2 cellular contexts compared by ENCODE assay signal in genomic region chr10:33055636-33056035, GRCh38.
TF ChIP-seq lines count a peak whose summit lies in the region.

No MANE protein-coding gene starts in this region.

TF ChIP-seq in IMR-90, 13 proteins besides CTCF, POLR2A, EP300 and RAD21:
- TF ChIP-seq CHD1 (IDR thresholded peaks at IDR 0.05; ENCODE audit: low read depth, low read length) (no peak), FOS (IDR thresholded peaks at IDR 0.05; ENCODE audit: low read depth, low read length) (no peak), RFX5 (IDR thresholded peaks at IDR 0.05; ENCODE audit: low read depth, low read length) (no peak), CEBPB (IDR thresholded peaks at IDR 0.05; ENCODE audit: low read depth, low read length) (no peak), USF2 (IDR thresholded peaks at IDR 0.05; ENCODE audit: low read depth, low read length) (no peak), MXI1 (IDR thresholded peaks at IDR 0.05; ENCODE audit: borderline replicate concordance, low read depth, low read length) (no peak), MAZ (IDR thresholded peaks at IDR 0.05; ENCODE audit: borderline replicate concordance, low read depth, low read length) (no peak), SMC3 (IDR thresholded peaks at IDR 0.05; ENCODE audit: low read depth, low read length) (no peak), RCOR1 (IDR thresholded peaks at IDR 0.05; ENCODE audit: insufficient replicate concordance, low read length) (no peak)
TF ChIP-seq in IMR-90: peak in this region for 0.

TF ChIP-seq in WTC11, 78 proteins besides CTCF, POLR2A, EP300 and RAD21:
- TF ChIP-seq STAT6 (CRISPR knock-in tag; conservative IDR thresholded peaks at IDR 0.05; ENCODE audit: low read depth) (no peak), CREM (CRISPR knock-in tag; IDR thresholded peaks at IDR 0.05) (no peak), ZNF423 (CRISPR knock-in tag; IDR thresholded peaks at IDR 0.05) (no peak), ZNF512 (CRISPR knock-in tag; IDR thresholded peaks at IDR 0.05; ENCODE audit: borderline replicate concordance) (no peak), USF1 (CRISPR knock-in tag; IDR thresholded peaks at IDR 0.05) (no peak), ZMAT4 (CRISPR knock-in tag; IDR thresholded peaks at IDR 0.05) (no peak), E2F1 (CRISPR knock-in tag; IDR thresholded peaks at IDR 0.05) (no peak), ZSCAN18 (CRISPR knock-in tag; IDR thresholded peaks at IDR 0.05) (no peak), MXD4 (CRISPR knock-in tag; IDR thresholded peaks at IDR 0.05; ENCODE audit: borderline replicate concordance) (no peak), JUN (CRISPR knock-in tag; IDR thresholded peaks at IDR 0.05) (no peak), ZNF416 (CRISPR knock-in tag; IDR thresholded peaks at IDR 0.05) (no peak), ZNF121 (CRISPR knock-in tag; IDR thresholded peaks at IDR 0.05) (no peak), IRF1 (CRISPR knock-in tag; IDR thresholded peaks at IDR 0.05) (no peak), CDX4 (CRISPR knock-in tag; IDR thresholded peaks at IDR 0.05; ENCODE audit: borderline replicate concordance) (no peak), ARID4B (CRISPR knock-in tag; IDR thresholded peaks at IDR 0.05; ENCODE audit: borderline replicate concordance) (no peak), FOXP4 (CRISPR knock-in tag; IDR thresholded peaks at IDR 0.05) (no peak), ATF3 (CRISPR knock-in tag; conservative IDR thresholded peaks at IDR 0.05) (no peak), E2F5 (CRISPR knock-in tag; IDR thresholded peaks at IDR 0.05) (no peak)
